ENCODE assay signal across 26 cellular contexts in genomic region chr12:3920378-3921141, GRCh38. TPM values are rescaled to one million over a fixed set of nuclear protein-coding genes. Genes with fewer than 3 reads are reported as not detected.
DNase-seq lines count a peak whose midpoint lies in the region; FAIRE-seq and TF ChIP-seq lines count a peak whose summit lies in the region.
"Had no signal": no experiment of that assay in that cellular context is flagged by ENCODE, and none has a peak within 500 bp of the region (broad histone marks: within the 10 kb centered on the region; RNA-seq: fewer than 3 reads in every experiment).

No MANE protein-coding gene starts in this region.

- peaks cover under 1% of the 10 kb centered on the region for H3K9me3 Mint-ChIP-seq in astrocyte (ENCODE audit: unreplicated experiment)
- H3K9me3 Mint-ChIP-seq: activated naive CD4-positive, alpha-beta T cell treated with anti-CD3 and anti-CD28 coated beads, Interleukin-2, amount 50 U/mL, for 24 hours; activated T-helper 1 cell treated with anti-CD3 and anti-CD28 coated beads, Interleukin-12 subunit alpha, Interleukin-12 subunit beta, Interleukin-2, Interleukin-4 antibody, amounts not matched to agents 30 ng/mL and 10 ng/mL and 1 ng/mL, durations not matched to agents 14 hours and 24 hours and 36 hours; CD8-positive, alpha-beta memory T cell; effector memory CD8-positive, alpha-beta T cell; stimulated activated naive B cell treated with anti-CD40 and anti-IgM and Interleukin-4, amounts not matched to agents 10 μg/mL and 1 μg/mL and 100 μg/mL, for 72 hours had no signal

- H3K36me3 Mint-ChIP-seq in astrocyte (ENCODE audit: low read depth, unreplicated experiment) = no peaks in the 10 kb centered on the region
- H3K36me3 Mint-ChIP-seq: activated naive CD4-positive, alpha-beta T cell treated with anti-CD3 and anti-CD28 coated beads, Interleukin-2, amount 50 U/mL, for 24 hours; CD8-positive, alpha-beta memory T cell; neural progenitor cell; stimulated activated naive B cell treated with anti-CD40 and anti-IgM and Interleukin-4, amounts not matched to agents 10 μg/mL and 1 μg/mL and 100 μg/mL, for 72 hours had no signal

- FAIRE-seq in astrocyte (lab: Jason Lieb, UNC) = no peak
- peak; percentile 77 for FAIRE-seq in urothelium cell line (lab: Jason Lieb, UNC)
- FAIRE-seq: GM12892, small intestine had no signal

- H3K9ac ChIP-seq in astrocyte (ENCODE audit: low read length) (no peak overlapping the region), neural cell (ENCODE audit: low read length) (no peak overlapping the region)
- H3K9ac ChIP-seq: neural progenitor cell had no signal

- H3K36me3 ChIP-seq in astrocyte (ENCODE audit: insufficient read depth, low read length) (no peaks in the 10 kb centered on the region), neural cell (ENCODE audit: insufficient read depth, low read length) (no peaks in the 10 kb centered on the region)
- H3K36me3 ChIP-seq: ascending aorta, esophagus squamous epithelium, neural progenitor cell, Peyer's patch, thyroid gland had no signal

- TF ChIP-seq CTCF in astrocyte (IDR thresholded peaks at IDR 0.05; ENCODE audit: insufficient read depth, low read depth, low read length) = no peak
- no peak for TF ChIP-seq CTCF in fibroblast of the aortic adventitia (IDR thresholded peaks at IDR 0.05; ENCODE audit: insufficient read depth, low read length)
- no peak for TF ChIP-seq CTCF in neural cell (IDR thresholded peaks at IDR 0.05; ENCODE audit: poor library complexity, severe bottlenecking)

- TF ChIP-seq RAD21 in neural cell (conservative IDR thresholded peaks at IDR 0.05) = no peak

- DNase-seq in astrocyte (ENCODE audit: low read depth) = peak; percentile 26
- DNase-seq in fibroblast of the aortic adventitia (ENCODE audit: low read depth) = peak; percentile 4
- DNase-seq in urothelium cell line (ENCODE audit: low spot score) = no peak
- DNase-seq in hippocampal formation (lab: John Stamatoyannopoulos, UW) = no peak
- no peak for DNase-seq in C1 segment of cervical spinal cord (lab: John Stamatoyannopoulos, UW)
- no peak for DNase-seq in NCI-H82 (lab: John Stamatoyannopoulos, UW)
- DNase-seq: activated CD4-positive, alpha-beta T cell treated with anti-CD3 and anti-CD28 coated beads for 4 hours; CD8-positive, alpha-beta memory T cell; DMS79 treated with DMSO at 0.1 percent for 48 hours; effector memory CD8-positive, alpha-beta T cell; esophagus squamous epithelium; left cardiac atrium; NCI-H1436 treated with DMSO at 0.1 percent for 48 hours; NCI-H524; Peyer's patch; small intestine; stimulated activated CD4-positive, alpha-beta T cell treated with anti-CD3 and anti-CD28 coated beads, Interleukin-2, amount 100 ng/mL, for 48 hours; stimulated activated naive B cell treated with anti-CD40 and anti-IgM and Interleukin-4, amounts not matched to agents 10 μg/mL and 1 μg/mL and 100 μg/mL, for 72 hours; T-helper 2 cell; thyroid gland had no signal

- H4K20me1 ChIP-seq in astrocyte (ENCODE audit: insufficient read depth, low read length) = no peaks in the 10 kb centered on the region
- H4K20me1 ChIP-seq in neural cell (ENCODE audit: insufficient read depth) = no peaks in the 10 kb centered on the region

- no peak overlapping the region for H3K27ac ChIP-seq in astrocyte (ENCODE audit: low read depth, low read length)
- no peak overlapping the region for H3K27ac ChIP-seq in neural cell (ENCODE audit: low read length)
- H3K27ac ChIP-seq: ascending aorta, esophagus squamous epithelium, neural progenitor cell, Peyer's patch, thyroid gland had no signal

- peak overlapping the region; percentile 34 for H2AFZ ChIP-seq in astrocyte (ENCODE audit: low read depth, low read length)
- peak overlapping the region; percentile 21 for H2AFZ ChIP-seq in neural cell (ENCODE audit: low read depth, low read length)
- H2AFZ ChIP-seq: neural progenitor cell had no signal

- no peaks in the 10 kb centered on the region for H3K79me2 ChIP-seq in astrocyte (ENCODE audit: insufficient read depth, low read length)
- H3K79me2 ChIP-seq in neural cell (replicated peaks; ENCODE audit: insufficient read depth, low read length) = no peaks in the 10 kb centered on the region

- H3K4me3 ChIP-seq in astrocyte (ENCODE audit: insufficient read depth, low read depth, low read length) = no peak overlapping the region
- H3K4me3 ChIP-seq in fibroblast of the aortic adventitia (ENCODE audit: low read depth, low read length) = no peak overlapping the region
- H3K4me3 ChIP-seq in neural cell (ENCODE audit: low read length) = peak overlapping the region; percentile 37
- H3K4me3 ChIP-seq: ascending aorta, esophagus squamous epithelium, neural progenitor cell, Peyer's patch, thyroid gland had no signal

- H3K9me3 ChIP-seq in astrocyte (ENCODE audit: insufficient read depth, low read depth, low read length) (no peaks in the 10 kb centered on the region), neural cell (ENCODE audit: low read length) (no peaks in the 10 kb centered on the region)
- H3K9me3 ChIP-seq: ascending aorta, esophagus squamous epithelium, Peyer's patch, thyroid gland had no signal

- no peaks in the 10 kb centered on the region for H3F3A ChIP-seq in neural cell (ENCODE audit: insufficient read depth, low read length, poor library complexity, severe bottlenecking)

- H3K27ac Mint-ChIP-seq in astrocyte (ENCODE audit: unreplicated experiment) = no peak overlapping the region
- H3K27ac Mint-ChIP-seq: activated naive CD4-positive, alpha-beta T cell treated with anti-CD3 and anti-CD28 coated beads, Interleukin-2, amount 50 U/mL, for 24 hours; activated T-helper 1 cell treated with anti-CD3 and anti-CD28 coated beads, Interleukin-12 subunit alpha, Interleukin-12 subunit beta, Interleukin-2, Interleukin-4 antibody, amounts not matched to agents 30 ng/mL and 10 ng/mL and 1 ng/mL, durations not matched to agents 14 hours and 24 hours and 36 hours; CD8-positive, alpha-beta memory T cell; effector memory CD8-positive, alpha-beta T cell; neural progenitor cell; stimulated activated naive B cell treated with anti-CD40 and anti-IgM and Interleukin-4, amounts not matched to agents 10 μg/mL and 1 μg/mL and 100 μg/mL, for 72 hours had no signal

- peaks cover 8% of the 10 kb centered on the region for H3K27me3 ChIP-seq in astrocyte (ENCODE audit: insufficient read depth, low read length)
- H3K27me3 ChIP-seq in neural cell (ENCODE audit: insufficient read depth, low read depth, low read length) = no peaks in the 10 kb centered on the region
- H3K27me3 ChIP-seq: ascending aorta, neural progenitor cell, Peyer's patch, thyroid gland had no signal

- H3K27me3 Mint-ChIP-seq in astrocyte (ENCODE audit: low read depth, unreplicated experiment) = peaks cover 4% of the 10 kb centered on the region
- H3K27me3 Mint-ChIP-seq: activated naive CD4-positive, alpha-beta T cell treated with anti-CD3 and anti-CD28 coated beads, Interleukin-2, amount 50 U/mL, for 24 hours had no signal

- H3K4me3 Mint-ChIP-seq in astrocyte (ENCODE audit: unreplicated experiment) = no peak overlapping the region
- H3K4me3 Mint-ChIP-seq: activated naive CD4-positive, alpha-beta T cell treated with anti-CD3 and anti-CD28 coated beads, Interleukin-2, amount 50 U/mL, for 24 hours; activated T-helper 1 cell treated with anti-CD3 and anti-CD28 coated beads, Interleukin-12 subunit alpha, Interleukin-12 subunit beta, Interleukin-2, Interleukin-4 antibody, amounts not matched to agents 30 ng/mL and 10 ng/mL and 1 ng/mL, durations not matched to agents 14 hours and 24 hours and 36 hours; CD8-positive, alpha-beta memory T cell; effector memory CD8-positive, alpha-beta T cell; neural progenitor cell; stimulated activated naive B cell treated with anti-CD40 and anti-IgM and Interleukin-4, amounts not matched to agents 10 μg/mL and 1 μg/mL and 100 μg/mL, for 72 hours had no signal

- H3K9me2 ChIP-seq in neural cell (ENCODE audit: insufficient read depth, low read length) = no peaks in the 10 kb centered on the region

- no peak for TF ChIP-seq EP300 in neural cell (conservative IDR thresholded peaks at IDR 0.05; ENCODE audit: poor library complexity, severe bottlenecking)

- peaks cover 9% of the 10 kb centered on the region for H3K4me1 ChIP-seq in astrocyte (ENCODE audit: insufficient read depth, low read length)
- H3K4me1 ChIP-seq: ascending aorta, esophagus squamous epithelium, neural progenitor cell, Peyer's patch had no signal

- peak overlapping the region; percentile 50 for H3K4me2 ChIP-seq in astrocyte (ENCODE audit: low read length)
- H3K4me2 ChIP-seq in neural cell (ENCODE audit: low read length) = no peak overlapping the region
- H3K4me2 ChIP-seq: neural progenitor cell had no signal

- H3K4me1 Mint-ChIP-seq in astrocyte (ENCODE audit: low read depth, unreplicated experiment) = peaks cover 10% of the 10 kb centered on the region
- H3K4me1 Mint-ChIP-seq: stimulated activated naive B cell treated with anti-CD40 and anti-IgM and Interleukin-4, amounts not matched to agents 10 μg/mL and 1 μg/mL and 100 μg/mL, for 72 hours had no signal

TF ChIP-seq in neural cell, 6 proteins besides CTCF, POLR2A, EP300 and RAD21:
- TF ChIP-seq POLR2AphosphoS5 (IDR thresholded peaks at IDR 0.05) (peak; percentile 54), EZH2 (IDR thresholded peaks at IDR 0.05; ENCODE audit: borderline replicate concordance, insufficient read depth, low read length, poor library complexity, severe bottlenecking) (no peak)

RNA-seq across cellular contexts. Expression of gene PARP11, which starts 47.4 kb away (rescaled TPM):
- total RNA-seq in astrocyte (10.4 and 11.8 TPM in 2 replicates), fibroblast of the aortic adventitia (ENCODE audit: low replicate concordance) (5.3 and 5.6 TPM in 2 replicates)
- polyA plus RNA-seq in neural cell = 16.8 and 20.3 TPM in 2 replicates
- polyA minus RNA-seq in neural cell = 32.6 and 49.0 TPM in 2 replicates

Comparison
In these comparisons a context has a peak if more than half of its experiments do, and no peak if none do; other contexts are left out.
1. DNase-seq: peak in astrocyte (single experiment) and fibroblast of the aortic adventitia (single experiment); none in urothelium cell line (single experiment), hippocampal formation (0 of 2), C1 segment of cervical spinal cord (0 of 14) and NCI-H82 (single experiment).